ENCODE assay signal across 9 cellular contexts in genomic region chr22:29610780-29611179, GRCh38.
"Had no signal": no experiment of that assay in that cellular context is flagged by ENCODE, and none has a peak within 500 bp of the region (broad histone marks: within the 10 kb centered on the region; RNA-seq: fewer than 3 reads in every experiment).

No MANE protein-coding gene starts in this region.

- ATAC-seq: GM23338, HepG2 had no signal

- DNase-seq: H9, HCEC 1CT, HFFc6, KG1 had no signal

- H3K4me3 ChIP-seq: GM23338 had no signal

- H3K27ac ChIP-seq: HL-60 had no signal

- H2AFZ ChIP-seq: GM23338 had no signal

- H3K4me2 ChIP-seq: GM23338 had no signal

- FAIRE-seq: H1, H54, HepG2 had no signal
